ENCODE assay signal across 11 cellular contexts in genomic region chr1:213326666-213327317, GRCh38.
A peak's percentile ranks its signal among the peaks of the same experiment; 100 is the strongest.
DNase-seq lines count a peak whose midpoint lies in the region; FAIRE-seq and TF ChIP-seq lines count a peak whose summit lies in the region.
"Had no signal": no experiment of that assay in that cellular context is flagged by ENCODE, and none has a peak within 500 bp of the region (broad histone marks: within the 10 kb centered on the region; RNA-seq: fewer than 3 reads in every experiment).

No MANE protein-coding gene starts in this region.

- FAIRE-seq in GM19239 (lab: Jason Lieb, UNC): no peak

- DNase-seq in AML-193 (lab: John Stamatoyannopoulos, UW) (peak; percentile 64 to 71), MG63 (peak; percentile 55), cerebellar cortex (ENCODE audit: low spot score) (peak; percentile 39), esophagus muscularis mucosa (ENCODE audit: extremely low spot score) (no peak), GM19239 (ENCODE audit: insufficient read length, low spot score) (no peak), KG1 (lab: John Stamatoyannopoulos, UW) (no peak), ecto neural progenitor cell (ENCODE audit: low spot score) (no peak)
- DNase-seq: Karpas-422 had no signal

- no peaks in the 10 kb centered on the region for H3K27me3 ChIP-seq in MG63
- no peaks in the 10 kb centered on the region for H3K27me3 ChIP-seq in esophagus muscularis mucosa
- H3K27me3 ChIP-seq: Peyer's patch had no signal

- no peak for TF ChIP-seq EP300 in esophagus muscularis mucosa (IDR thresholded peaks at IDR 0.05)

- no peak overlapping the region for H3K4me3 ChIP-seq in MG63
- H3K4me3 ChIP-seq in mesodermal cell (ENCODE audit: extremely low read depth, insufficient read depth, low read length, poor library complexity, severe bottlenecking): no peak overlapping the region
- H3K4me3 ChIP-seq in esophagus muscularis mucosa: no peak overlapping the region
- H3K4me3 ChIP-seq: Peyer's patch had no signal

- H3K9me3 ChIP-seq in MG63: no peaks in the 10 kb centered on the region
- no peaks in the 10 kb centered on the region for H3K9me3 ChIP-seq in mesodermal cell (ENCODE audit: control insufficient read depth, low read length)
- H3K9me3 ChIP-seq in esophagus muscularis mucosa: no peaks in the 10 kb centered on the region
- H3K9me3 ChIP-seq: Peyer's patch had no signal

- H3K27ac ChIP-seq in mesodermal cell (ENCODE audit: low read depth, low read length, severe bottlenecking) (peak overlapping the region; percentile 31), esophagus muscularis mucosa (replicated peaks in 1 of 4) (no peak overlapping the region)
- H3K27ac ChIP-seq: parathyroid adenoma, Peyer's patch had no signal

- peaks cover 23% of the 10 kb centered on the region for H3K4me1 ChIP-seq in mesodermal cell (ENCODE audit: control insufficient read depth, insufficient read depth, low read length, poor library complexity, severe bottlenecking)
- peaks cover 0 to 5% (median 0%) of the 10 kb centered on the region in 4 donors for H3K4me1 ChIP-seq in esophagus muscularis mucosa
- H3K4me1 ChIP-seq: parathyroid adenoma, Peyer's patch had no signal

- no peak for TF ChIP-seq CTCF in esophagus muscularis mucosa (IDR thresholded peaks at IDR 0.05)

- no peaks in the 10 kb centered on the region for H3K36me3 ChIP-seq in MG63
- H3K36me3 ChIP-seq in mesodermal cell (ENCODE audit: control insufficient read depth, insufficient read depth, low read length): no peaks in the 10 kb centered on the region
- no peaks in the 10 kb centered on the region for H3K36me3 ChIP-seq in esophagus muscularis mucosa
- H3K36me3 ChIP-seq: Peyer's patch had no signal

- intact Hi-C loops in esophagus muscularis mucosa (cut with DNase I): no loop called here

- WGBS in mesodermal cell (ENCODE audit: insufficient coverage in 2 of 2), 2 experiments: 75 to 83% methylated on average over 1 to 2 of the region's 3 CpGs
- 79% methylated on average over 3 of the region's 3 CpGs for WGBS in esophagus muscularis mucosa

- no peak for TF ChIP-seq POLR2A in esophagus muscularis mucosa (IDR thresholded peaks at IDR 0.05; ENCODE audit: low read depth)

Comparison
In these comparisons a context has a peak if more than half of its experiments do, and no peak if none do; other contexts are left out.
1. DNase-seq: peak in AML-193 (2 of 2), MG63 (single experiment) and cerebellar cortex (single experiment); none in esophagus muscularis mucosa (single experiment), GM19239 (single experiment), KG1 (single experiment) and ecto neural progenitor cell (single experiment).